Comparison of ENCODE assay signal across 8 cellular contexts in the genomic region with DNA sequence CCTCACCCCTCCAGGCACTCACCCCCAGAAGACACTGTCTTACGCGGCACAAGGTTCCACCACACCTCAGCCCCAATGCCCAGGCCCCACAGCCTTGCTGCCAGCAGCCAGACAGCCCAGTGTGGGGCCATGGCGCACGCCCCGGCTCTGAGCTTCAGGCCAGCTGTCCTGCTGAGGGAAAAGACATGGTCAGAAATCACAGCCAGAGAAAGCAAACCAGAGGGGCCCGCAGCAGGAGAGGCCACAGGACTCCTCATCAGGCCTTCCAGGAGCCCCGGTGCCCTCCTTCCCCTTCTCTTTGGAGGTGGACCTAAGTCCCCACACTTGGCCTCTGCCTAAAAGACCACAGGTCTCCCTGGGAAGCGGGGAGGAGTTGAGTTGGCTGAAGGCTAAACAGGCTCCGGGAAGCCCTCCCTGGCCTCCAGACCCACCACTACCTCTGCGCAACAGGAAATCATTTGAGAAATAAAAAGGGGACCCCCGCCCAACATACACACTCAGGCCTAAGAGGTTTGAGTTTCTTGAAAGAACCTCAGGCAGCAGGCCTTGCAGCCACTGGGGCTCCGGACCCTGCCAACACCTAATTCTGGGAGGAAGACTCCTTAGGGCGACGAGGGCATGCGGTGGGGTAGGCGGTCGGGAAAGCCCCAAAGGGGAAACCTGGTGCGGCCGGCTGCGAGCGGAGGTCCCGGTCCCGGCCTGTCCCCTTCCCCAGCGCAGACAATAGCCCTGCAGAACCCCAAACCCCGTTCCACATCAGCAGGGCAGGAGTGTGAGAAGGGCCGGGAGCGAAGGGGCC. TPM values are rescaled to one million over a fixed set of nuclear protein-coding genes. Genes with fewer than 3 reads are reported as not detected.
A peak's percentile ranks its signal among the peaks of the same experiment; 100 is the strongest.
DNase-seq lines count a peak whose midpoint lies in the region; FAIRE-seq and TF ChIP-seq lines count a peak whose summit lies in the region.

No MANE protein-coding gene starts in this region.

- TF ChIP-seq POLR2A in GM12891 (IDR thresholded peaks at IDR 0.05; ENCODE audit: low read depth, low read length) = no peak

- H3K4me3 ChIP-seq in stomach smooth muscle (ENCODE audit: low read length in 2 of 2) = peak overlapping the region; percentile 84 to 86

- H3K36me3 ChIP-seq in stomach smooth muscle (ENCODE audit: control insufficient read depth in 2 of 2, insufficient read depth in 2 of 2, low read length in 2 of 2) = peaks cover 32 to 43% of the 10 kb centered on the region in 2 donors

- H3K9ac ChIP-seq in stomach smooth muscle (ENCODE audit: low read length in 2 of 2) = peak overlapping the region; percentile 64 to 95

- no peak for DNase-seq in GM12891 (ENCODE audit: insufficient read length, low spot score)
- peak; percentile 26 for DNase-seq in HS-5 (ENCODE audit: low read depth)
- peak; percentile 14 for DNase-seq in kidney glomerular epithelial cell (lab: John Stamatoyannopoulos, UW)
- DNase-seq in iPS-NIHi7 (ENCODE audit: extremely low spot score) = no peak
- DNase-seq in NCI-H226 = no peak
- DNase-seq in GDM1 (lab: John Stamatoyannopoulos, UW) = no peak

- peak; percentile 59 for FAIRE-seq in GM12891 (lab: Jason Lieb, UNC)

- peaks cover 55% of the 10 kb centered on the region for H3K4me1 ChIP-seq in stomach smooth muscle (ENCODE audit: control insufficient read depth, insufficient read depth, low read length)

- no peaks in the 10 kb centered on the region for H3K9me3 ChIP-seq in stomach smooth muscle (ENCODE audit: control insufficient read depth in 2 of 2, low read length in 2 of 2)

- H3K27ac ChIP-seq in angular gyrus (ENCODE audit: low read depth, low read length) = peak overlapping the region; percentile 96
- peak overlapping the region; percentile 95 for H3K27ac ChIP-seq in stomach smooth muscle (ENCODE audit: low read length)

- no peaks in the 10 kb centered on the region for H3K27me3 ChIP-seq in stomach smooth muscle (ENCODE audit: control insufficient read depth in 1 of 2, insufficient read depth in 2 of 2, low read length in 2 of 2)

TF ChIP-seq in GM12891, 5 proteins besides CTCF, POLR2A, EP300 and RAD21:
- peak; percentile 63; the same call in 1 of the 2 replicates for TF ChIP-seq POU2F2 (IDR thresholded peaks at IDR 0.05; ENCODE audit: low read depth, low read length)
- TF ChIP-seq PAX5 (IDR thresholded peaks at IDR 0.05; ENCODE audit: insufficient read depth, low read length, severe bottlenecking) = no peak

RNA-seq across cellular contexts. Expression of a gene that starts 1.9 kb away (rescaled TPM):
- 8.8 TPM for polyA plus RNA-seq in GM12891 (2012; ENCODE audit: low read depth, missing spikeins)

RNA-seq across cellular contexts. Expression of a gene that starts 10.1 kb away (rescaled TPM):
- polyA plus RNA-seq in GM12891 (2012; ENCODE audit: low read depth, missing spikeins) = 14.9 TPM

RNA-seq across cellular contexts. Expression of a gene that starts 24.1 kb away (rescaled TPM):
- 2.2 TPM for polyA plus RNA-seq in GM12891 (2012; ENCODE audit: low read depth, missing spikeins)

RNA-seq across cellular contexts. Expression of a gene that starts 51.9 kb away (rescaled TPM):
- 5.2 TPM for polyA plus RNA-seq in GM12891 (2012; ENCODE audit: low read depth, missing spikeins)

Comparison
In these comparisons a context has a peak if more than half of its experiments do, and no peak if none do; other contexts are left out.
1. DNase-seq: peak in HS-5 (single experiment) and kidney glomerular epithelial cell (single experiment); none in GM12891 (single experiment), iPS-NIHi7 (single experiment), NCI-H226 (single experiment) and GDM1 (single experiment).